ENCODE assay signal across 16 cellular contexts in the genomic region with DNA sequence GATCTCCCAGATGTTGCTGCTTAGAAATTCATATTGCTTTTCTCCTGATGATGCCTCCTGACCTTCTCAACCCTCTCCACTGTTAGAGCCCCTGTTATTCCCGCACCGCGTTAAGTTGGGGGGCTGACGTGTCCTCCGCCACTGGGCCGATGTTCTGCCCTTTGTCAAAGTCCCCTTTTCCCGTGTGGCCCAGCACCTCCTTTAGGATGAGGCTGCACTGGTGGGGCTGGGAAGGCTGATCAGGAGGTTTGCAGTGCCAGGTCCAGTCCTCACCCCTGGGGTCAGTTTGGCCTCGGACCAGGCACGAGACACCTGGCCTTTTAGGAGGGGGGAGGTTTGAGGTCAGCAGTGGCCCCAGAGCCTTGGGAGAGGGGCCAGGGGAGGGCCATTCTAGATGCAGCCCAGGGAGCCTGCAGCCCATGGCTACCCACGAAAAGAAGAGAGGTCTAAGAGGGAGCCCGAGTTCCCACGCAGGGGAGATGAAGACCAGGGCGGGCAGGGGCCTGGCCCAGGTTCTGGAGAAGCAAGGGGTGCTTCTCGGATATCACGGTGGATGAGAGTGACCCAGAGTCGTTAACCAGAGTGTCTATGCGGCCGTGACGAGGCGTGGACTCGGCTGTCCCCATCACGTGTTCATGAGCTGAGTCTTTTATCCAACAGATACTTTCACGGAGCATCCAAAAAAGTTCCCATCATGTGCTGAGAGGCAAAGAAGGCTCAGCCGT.
"Had no signal": no experiment of that assay in that cellular context is flagged by ENCODE, and none has a peak within 500 bp of the region (broad histone marks: within the 10 kb centered on the region; RNA-seq: fewer than 3 reads in every experiment).

No MANE protein-coding gene starts in this region.

- H3K27me3 ChIP-seq: body of pancreas, tibial nerve, vagina had no signal

- DNase-seq: activated CD4-positive, alpha-beta memory T cell treated with anti-CD3 and anti-CD28 coated beads for 36 hours; activated CD4-positive, alpha-beta T cell treated with anti-CD3 and anti-CD28 coated beads for 36 hours; activated naive CD4-positive, alpha-beta T cell treated with Interleukin-2 at 50 U/mL for 16 hours; activated naive CD8-positive, alpha-beta T cell treated with anti-CD3 and anti-CD28 coated beads, Interleukin-2, amount 10 ng/mL, durations not matched to agents 7 days and 5 days; body of pancreas; erythroblast; hypothalamus; mammary epithelial cell; naive B cell; stimulated activated naive CD4-positive, alpha-beta T cell; substantia nigra; SW 1271; T-helper 2 cell had no signal

- H3K27ac ChIP-seq: body of pancreas, tibial nerve, vagina had no signal

- H3K36me3 ChIP-seq: tibial nerve, vagina had no signal

- H3K9me3 ChIP-seq: body of pancreas, vagina had no signal

- H3K4me3 ChIP-seq: body of pancreas, tibial nerve, vagina had no signal

- ATAC-seq: activated CD4-positive, alpha-beta T cell treated with anti-CD3 and anti-CD28 coated beads for 36 hours; activated T-helper 17 cell treated with anti-CD3 and anti-CD28 coated beads, Interleukin-2, amount 50 U/mL, for 72 hours; body of pancreas had no signal

- H3K4me1 ChIP-seq: body of pancreas, tibial nerve, vagina had no signal
